ENCODE assay signal across 3 cellular contexts in the genomic region with DNA sequence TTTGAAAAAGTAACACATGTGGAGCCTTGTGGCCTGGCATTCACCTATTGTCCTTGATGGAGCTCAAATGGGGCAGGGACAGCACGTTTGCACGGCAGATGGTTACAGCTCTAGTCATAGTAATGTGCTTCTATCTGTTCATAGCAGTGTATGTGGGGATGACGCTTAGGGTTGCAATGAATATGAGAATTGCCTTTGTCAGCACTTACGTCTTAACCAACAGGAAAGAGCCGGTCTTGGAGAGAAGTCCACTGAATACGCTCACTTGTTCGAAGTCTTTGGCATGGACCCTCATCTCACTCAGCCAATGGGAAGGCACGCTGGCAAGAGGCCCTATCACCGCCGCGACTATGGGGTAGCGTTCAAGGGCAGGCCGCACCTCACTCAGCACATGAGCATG.
TF ChIP-seq lines count a peak whose summit lies in the region.

No MANE protein-coding gene starts in this region.

TF ChIP-seq in A549, 52 proteins besides CTCF, POLR2A, EP300 and RAD21:
- TF ChIP-seq HOXA7 (CRISPR knock-in tag; IDR thresholded peaks at IDR 0.05): no peak
- TF ChIP-seq MAFK (IDR thresholded peaks at IDR 0.05; ENCODE audit: partially characterized antibody): peak; percentile 66

TF ChIP-seq in IMR-90, 13 proteins besides CTCF, POLR2A, EP300 and RAD21:
- TF ChIP-seq BHLHE40 (IDR thresholded peaks at IDR 0.05; ENCODE audit: low read depth, low read length) (no peak), MAFK (IDR thresholded peaks at IDR 0.05; ENCODE audit: low read depth, low read length) (peak; percentile 47; the same call in 1 of the 2 replicates)

TF ChIP-seq in liver, 16 proteins besides CTCF, POLR2A, EP300 and RAD21:
- TF ChIP-seq GABPA (IDR thresholded peaks at IDR 0.05 in 1 of 2, conservative IDR thresholded peaks at IDR 0.05 in 1 of 2) (no peak), SP1 (IDR thresholded peaks at IDR 0.05) (no peak), FOXA2 (IDR thresholded peaks at IDR 0.05) (no peak), HNF4G (IDR thresholded peaks at IDR 0.05) (no peak), HNF4A (conservative IDR thresholded peaks at IDR 0.05) (no peak), YY1 (IDR thresholded peaks at IDR 0.05) (no peak), FOXA1 (IDR thresholded peaks at IDR 0.05) (no peak), RXRA (IDR thresholded peaks at IDR 0.05) (no peak), EGR1 (IDR thresholded peaks at IDR 0.05; ENCODE audit: low read depth in 2 of 2) (no peak), NR2F2 (IDR thresholded peaks at IDR 0.05) (no peak)
- TF ChIP-seq, protein P1, sequence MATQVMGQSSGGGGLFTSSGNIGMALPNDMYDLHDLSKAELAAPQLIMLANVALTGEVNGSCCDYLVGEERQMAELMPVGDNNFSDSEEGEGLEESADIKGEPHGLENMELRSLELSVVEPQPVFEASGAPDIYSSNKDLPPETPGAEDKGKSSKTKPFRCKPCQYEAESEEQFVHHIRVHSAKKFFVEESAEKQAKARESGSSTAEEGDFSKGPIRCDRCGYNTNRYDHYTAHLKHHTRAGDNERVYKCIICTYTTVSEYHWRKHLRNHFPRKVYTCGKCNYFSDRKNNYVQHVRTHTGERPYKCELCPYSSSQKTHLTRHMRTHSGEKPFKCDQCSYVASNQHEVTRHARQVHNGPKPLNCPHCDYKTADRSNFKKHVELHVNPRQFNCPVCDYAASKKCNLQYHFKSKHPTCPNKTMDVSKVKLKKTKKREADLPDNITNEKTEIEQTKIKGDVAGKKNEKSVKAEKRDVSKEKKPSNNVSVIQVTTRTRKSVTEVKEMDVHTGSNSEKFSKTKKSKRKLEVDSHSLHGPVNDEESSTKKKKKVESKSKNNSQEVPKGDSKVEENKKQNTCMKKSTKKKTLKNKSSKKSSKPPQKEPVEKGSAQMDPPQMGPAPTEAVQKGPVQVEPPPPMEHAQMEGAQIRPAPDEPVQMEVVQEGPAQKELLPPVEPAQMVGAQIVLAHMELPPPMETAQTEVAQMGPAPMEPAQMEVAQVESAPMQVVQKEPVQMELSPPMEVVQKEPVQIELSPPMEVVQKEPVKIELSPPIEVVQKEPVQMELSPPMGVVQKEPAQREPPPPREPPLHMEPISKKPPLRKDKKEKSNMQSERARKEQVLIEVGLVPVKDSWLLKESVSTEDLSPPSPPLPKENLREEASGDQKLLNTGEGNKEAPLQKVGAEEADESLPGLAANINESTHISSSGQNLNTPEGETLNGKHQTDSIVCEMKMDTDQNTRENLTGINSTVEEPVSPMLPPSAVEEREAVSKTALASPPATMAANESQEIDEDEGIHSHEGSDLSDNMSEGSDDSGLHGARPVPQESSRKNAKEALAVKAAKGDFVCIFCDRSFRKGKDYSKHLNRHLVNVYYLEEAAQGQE (IDR thresholded peaks at IDR 0.05): no peak
- TF ChIP-seq, protein P2, sequence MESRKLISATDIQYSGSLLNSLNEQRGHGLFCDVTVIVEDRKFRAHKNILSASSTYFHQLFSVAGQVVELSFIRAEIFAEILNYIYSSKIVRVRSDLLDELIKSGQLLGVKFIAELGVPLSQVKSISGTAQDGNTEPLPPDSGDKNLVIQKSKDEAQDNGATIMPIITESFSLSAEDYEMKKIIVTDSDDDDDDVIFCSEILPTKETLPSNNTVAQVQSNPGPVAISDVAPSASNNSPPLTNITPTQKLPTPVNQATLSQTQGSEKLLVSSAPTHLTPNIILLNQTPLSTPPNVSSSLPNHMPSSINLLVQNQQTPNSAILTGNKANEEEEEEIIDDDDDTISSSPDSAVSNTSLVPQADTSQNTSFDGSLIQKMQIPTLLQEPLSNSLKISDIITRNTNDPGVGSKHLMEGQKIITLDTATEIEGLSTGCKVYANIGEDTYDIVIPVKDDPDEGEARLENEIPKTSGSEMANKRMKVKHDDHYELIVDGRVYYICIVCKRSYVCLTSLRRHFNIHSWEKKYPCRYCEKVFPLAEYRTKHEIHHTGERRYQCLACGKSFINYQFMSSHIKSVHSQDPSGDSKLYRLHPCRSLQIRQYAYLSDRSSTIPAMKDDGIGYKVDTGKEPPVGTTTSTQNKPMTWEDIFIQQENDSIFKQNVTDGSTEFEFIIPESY (IDR thresholded peaks at IDR 0.05): no peak
- TF ChIP-seq, protein P3, sequence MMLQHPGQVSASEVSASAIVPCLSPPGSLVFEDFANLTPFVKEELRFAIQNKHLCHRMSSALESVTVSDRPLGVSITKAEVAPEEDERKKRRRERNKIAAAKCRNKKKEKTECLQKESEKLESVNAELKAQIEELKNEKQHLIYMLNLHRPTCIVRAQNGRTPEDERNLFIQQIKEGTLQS (IDR thresholded peaks at IDR 0.05): no peak
